In the genomic region with DNA sequence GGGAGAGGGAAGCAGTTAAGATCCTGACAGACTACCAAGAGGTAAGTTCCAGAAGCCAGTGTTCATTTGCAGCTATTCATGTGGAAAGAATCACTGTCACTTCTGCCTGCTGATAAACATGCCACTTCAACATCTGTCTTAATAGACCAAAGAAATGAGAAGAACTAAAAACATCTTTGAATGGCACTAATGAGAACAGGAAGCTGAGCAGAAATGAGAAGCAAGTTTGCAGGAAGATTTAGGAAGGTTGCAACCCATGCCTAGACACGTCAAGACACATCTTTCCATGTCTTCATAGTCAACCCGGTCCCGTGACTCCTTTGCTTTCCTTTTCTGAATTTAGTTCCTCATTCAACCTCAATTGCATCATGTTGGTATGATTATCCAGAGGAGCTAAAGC, we compare ENCODE assay signal across 15 cellular contexts.
A peak's percentile ranks its signal among the peaks of the same experiment; 100 is the strongest.
DNase-seq lines count a peak whose midpoint lies in the region; ATAC-seq and TF ChIP-seq lines count a peak whose summit lies in the region.
"Had no signal": no experiment of that assay in that cellular context is flagged by ENCODE, and none has a peak within 500 bp of the region (broad histone marks: within the 10 kb centered on the region; RNA-seq: fewer than 3 reads in every experiment).

No MANE protein-coding gene starts in this region.

- ATAC-seq in foreskin keratinocyte (peak; percentile 89), HG03442 (IDR thresholded peaks at IDR 0.05; ENCODE audit: unreplicated experiment) (no peak)
- ATAC-seq: activated T-cell treated with anti-CD3 and anti-CD28 coated beads, Interleukin-2, amount 50 U/mL, for 72 hours; HCT116; psoas muscle had no signal

- DNase-seq in GF-D8 (lab: John Stamatoyannopoulos, UW) (peak; percentile 16), NOMO-1 treated with DMSO at 0.1 percent for 48 hours (lab: John Stamatoyannopoulos, UW; ENCODE audit: unreplicated experiment) (peak; percentile 99), foreskin keratinocyte (peak; percentile 79 to 88), putamen (ENCODE audit: low spot score) (peak; percentile 22), posterior cingulate gyrus (no peak)
- DNase-seq in activated T-cell treated with anti-CD3 and anti-CD28 coated beads, Interleukin-2, amount 50 U/mL, for 24 hours = no peak
- DNase-seq in stimulated activated naive CD4-positive, alpha-beta T cell (lab: John Stamatoyannopoulos, UW) = no peak
- DNase-seq: activated T-cell treated with anti-CD3 and anti-CD28 coated beads, Interleukin-2, amount 50 U/mL, for 72 hours; CD4-positive, CD25-positive, alpha-beta regulatory T cell; NCI-H1092 treated with DMSO at 0.1 percent for 48 hours; NCI-H2171 treated with DMSO at 0.1 percent for 48 hours; psoas muscle; stimulated activated CD4-positive, alpha-beta T cell treated with anti-CD3 and anti-CD28 coated beads, Interleukin-1b, Interleukin-23, amount 100 ng/mL, for 48 hours had no signal

- no peaks in the 10 kb centered on the region for H3K4me1 Mint-ChIP-seq in activated T-cell treated with anti-CD3 and anti-CD28 coated beads, Interleukin-2, amount 50 U/mL, for 24 hours (ENCODE audit: low read depth)
- H3K4me1 Mint-ChIP-seq: CD4-positive, CD25-positive, alpha-beta regulatory T cell had no signal

- peaks cover 8% of the 10 kb centered on the region for H3K9me3 Mint-ChIP-seq in activated T-cell treated with anti-CD3 and anti-CD28 coated beads, Interleukin-2, amount 50 U/mL, for 24 hours

- no peak overlapping the region for H3K27ac Mint-ChIP-seq in activated T-cell treated with anti-CD3 and anti-CD28 coated beads, Interleukin-2, amount 50 U/mL, for 24 hours
- H3K27ac Mint-ChIP-seq: activated T-cell treated with anti-CD3 and anti-CD28 coated beads, Interleukin-2, amount 50 U/mL, for 72 hours; CD4-positive, CD25-positive, alpha-beta regulatory T cell had no signal

- no peak overlapping the region for H3K4me3 Mint-ChIP-seq in activated T-cell treated with anti-CD3 and anti-CD28 coated beads, Interleukin-2, amount 50 U/mL, for 24 hours
- H3K4me3 Mint-ChIP-seq: activated T-cell treated with anti-CD3 and anti-CD28 coated beads, Interleukin-2, amount 50 U/mL, for 72 hours; CD4-positive, CD25-positive, alpha-beta regulatory T cell had no signal

- H3K27ac ChIP-seq in foreskin keratinocyte = peak overlapping the region; percentile 54
- H3K27ac ChIP-seq: psoas muscle had no signal

- no peak for TF ChIP-seq CTCF in foreskin keratinocyte (conservative IDR thresholded peaks at IDR 0.05)

- no peaks in the 10 kb centered on the region for H3K36me3 Mint-ChIP-seq in activated T-cell treated with anti-CD3 and anti-CD28 coated beads, Interleukin-2, amount 50 U/mL, for 24 hours (ENCODE audit: low read depth)
- H3K36me3 Mint-ChIP-seq: CD4-positive, CD25-positive, alpha-beta regulatory T cell had no signal

- H3K4me1 ChIP-seq in foreskin keratinocyte = peaks cover 14% of the 10 kb centered on the region
- H3K4me1 ChIP-seq: psoas muscle had no signal

- no peaks in the 10 kb centered on the region for H3K27me3 Mint-ChIP-seq in activated T-cell treated with anti-CD3 and anti-CD28 coated beads, Interleukin-2, amount 50 U/mL, for 24 hours
- H3K27me3 Mint-ChIP-seq: CD4-positive, CD25-positive, alpha-beta regulatory T cell had no signal

- no peaks in the 10 kb centered on the region for H3K27me3 ChIP-seq in foreskin keratinocyte

- intact Hi-C loops in posterior cingulate gyrus (cut with DNase I) = no loop called here

Comparison
In these comparisons a context has a peak if more than half of its experiments do, and no peak if none do; other contexts are left out.
1. DNase-seq: peak in GF-D8 (single experiment), NOMO-1 treated with DMSO at 0.1 percent for 48 hours (single experiment), foreskin keratinocyte (2 of 2) and putamen (single experiment); none in posterior cingulate gyrus (0 of 10), activated T-cell treated with anti-CD3 and anti-CD28 coated beads, Interleukin-2, amount 50 U/mL, for 24 hours (single experiment) and stimulated activated naive CD4-positive, alpha-beta T cell (0 of 6).